ENCODE assay signal across 8 cellular contexts in the genomic region with DNA sequence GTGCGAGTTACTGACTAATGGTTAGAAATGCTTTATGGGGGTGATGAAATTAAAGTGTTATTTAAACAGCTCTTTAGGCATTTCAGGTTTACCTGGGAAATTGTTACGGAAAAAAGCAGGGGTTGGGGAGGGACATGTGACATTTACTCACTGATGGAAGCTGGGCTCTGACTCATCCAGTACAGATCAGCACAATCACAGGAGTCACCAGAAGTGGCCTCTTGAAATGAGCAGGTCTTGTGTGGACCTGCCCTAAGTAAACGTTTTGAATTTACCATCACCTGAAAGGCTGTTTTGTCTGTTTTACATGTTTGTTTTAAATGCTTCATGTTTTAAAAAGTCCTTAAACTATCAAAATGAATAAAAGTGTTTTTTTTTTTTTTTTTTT. TPM values are rescaled to one million over a fixed set of nuclear protein-coding genes. Genes with fewer than 3 reads are reported as not detected.
DNase-seq lines count a peak whose midpoint lies in the region; ATAC-seq and TF ChIP-seq lines count a peak whose summit lies in the region.

No MANE protein-coding gene starts in this region.

- no peaks in the 10 kb centered on the region for H3K36me3 ChIP-seq in CD8-positive, alpha-beta memory T cell (ENCODE audit: insufficient read depth, low read length)
- H3K36me3 ChIP-seq in KMS-11 (ENCODE audit: insufficient read depth): no peaks in the 10 kb centered on the region

- ATAC-seq in activated B cell treated with CpG ODN at 0.5 μM for 24 hours (ENCODE audit: low read depth) (no peak), GM19452 (IDR thresholded peaks at IDR 0.05; ENCODE audit: unreplicated experiment) (no peak)
- ATAC-seq in effector memory CD8-positive, alpha-beta T cell (replicated peaks): no peak

- CTCF ChIA-PET in CD8-positive, alpha-beta memory T cell (lab: Charles Lee): interaction anchor here (1.0 to 6.6 kb wide), 2 partner anchors 10 to 28 kb away, joined by 3 to 65 read pairs; partner anchors contain the start of gene C10orf143
- CTCF ChIA-PET in activated B cell treated with CpG ODN at 0.5 μM for 24 hours (lab: Charles Lee): interaction anchor here (4.7 kb wide), 1 partner anchor 28 kb away, joined by 31 read pairs; the partner anchor contains the start of gene C10orf143

- peak overlapping the region; percentile 70 for H3K27ac ChIP-seq in CD8-positive, alpha-beta memory T cell (ENCODE audit: low read depth, low read length)
- H3K27ac ChIP-seq in KMS-11: no peak overlapping the region

- no peak for DNase-seq in CD8-positive, alpha-beta memory T cell
- no peak for DNase-seq in activated B cell treated with CpG ODN at 0.5 μM for 24 hours
- DNase-seq in islet precursor cell: peak; percentile 78
- no peak for DNase-seq in NCI-H1694 (lab: John Stamatoyannopoulos, UW)
- DNase-seq in GM19240 (ENCODE audit: insufficient read length, low spot score): no peak
- DNase-seq in effector memory CD8-positive, alpha-beta T cell: no peak

- H3K4me3 Mint-ChIP-seq in CD8-positive, alpha-beta memory T cell: peak overlapping the region; percentile 75 to 96 (median 88)
- H3K4me3 Mint-ChIP-seq in activated B cell treated with CpG ODN at 0.5 μM for 24 hours: peak overlapping the region; percentile 86
- H3K4me3 Mint-ChIP-seq in effector memory CD8-positive, alpha-beta T cell: peak overlapping the region in 1 of 2 donors; percentile 89

- H2AFZ ChIP-seq in KMS-11 (ENCODE audit: low read depth): no peak overlapping the region

- H3K4me2 ChIP-seq in KMS-11: peak overlapping the region; percentile 98; the same call in 1 of the 2 replicates

- intact Hi-C loops in activated B cell treated with CpG ODN at 0.5 μM for 24 hours (cut with micrococcal nuclease): no loop called here

- no peak overlapping the region for H3K9ac ChIP-seq in KMS-11

- peaks cover 72% of the 10 kb centered on the region for H3K79me2 ChIP-seq in KMS-11 (ENCODE audit: insufficient read depth, low read depth)

- POLR2A ChIA-PET in CD8-positive, alpha-beta memory T cell (lab: Charles Lee): interaction anchor here (2.9 kb wide), 1 partner anchor 28 kb away, joined by 69 read pairs; the partner anchor contains the start of gene C10orf143
- POLR2A ChIA-PET in activated B cell treated with CpG ODN at 0.5 μM for 24 hours (lab: Charles Lee): interaction anchor here (5.1 kb wide), 1 partner anchor 28 kb away, joined by 185 read pairs; the partner anchor contains the start of gene C10orf143

- peaks cover 0 to 27% (median 12%) of the 10 kb centered on the region in 3 donors for H3K36me3 Mint-ChIP-seq in CD8-positive, alpha-beta memory T cell
- peaks cover 27% of the 10 kb centered on the region for H3K36me3 Mint-ChIP-seq in activated B cell treated with CpG ODN at 0.5 μM for 24 hours (ENCODE audit: low read depth)
- H3K36me3 Mint-ChIP-seq in effector memory CD8-positive, alpha-beta T cell (ENCODE audit: insufficient read depth): peaks cover 9% of the 10 kb centered on the region

- no peak overlapping the region for H3K4me3 ChIP-seq in CD8-positive, alpha-beta memory T cell (ENCODE audit: low read length)
- H3K4me3 ChIP-seq in KMS-11 (IDR thresholded peaks at IDR 0.05; ENCODE audit: insufficient read depth, low read depth, low read length): no peak overlapping the region

- peaks cover 52 to 71% (median 68%) of the 10 kb centered on the region in 3 donors for H3K4me1 Mint-ChIP-seq in CD8-positive, alpha-beta memory T cell
- H3K4me1 Mint-ChIP-seq in activated B cell treated with CpG ODN at 0.5 μM for 24 hours: peaks cover 62% of the 10 kb centered on the region
- peaks cover 38 to 40% of the 10 kb centered on the region in 2 donors for H3K4me1 Mint-ChIP-seq in effector memory CD8-positive, alpha-beta T cell (ENCODE audit: low read depth in 2 of 2)

- no peaks in the 10 kb centered on the region for H3K9me3 Mint-ChIP-seq in CD8-positive, alpha-beta memory T cell
- H3K9me3 Mint-ChIP-seq in activated B cell treated with CpG ODN at 0.5 μM for 24 hours: no peaks in the 10 kb centered on the region
- no peaks in the 10 kb centered on the region for H3K9me3 Mint-ChIP-seq in effector memory CD8-positive, alpha-beta T cell

- no peaks in the 10 kb centered on the region for H3K9me3 ChIP-seq in CD8-positive, alpha-beta memory T cell (ENCODE audit: low read length)

- peaks cover 21% of the 10 kb centered on the region; the same call in 1 of the 2 replicates for H4K20me1 ChIP-seq in KMS-11 (ENCODE audit: insufficient read depth)

- H3K27me3 ChIP-seq in CD8-positive, alpha-beta memory T cell (ENCODE audit: insufficient read depth, low read length, poor library complexity, severe bottlenecking): no peaks in the 10 kb centered on the region
- no peaks in the 10 kb centered on the region for H3K27me3 ChIP-seq in KMS-11 (ENCODE audit: insufficient read depth, low read depth)

- H3K4me1 ChIP-seq in CD8-positive, alpha-beta memory T cell (ENCODE audit: insufficient read depth, low read length): peaks cover 53% of the 10 kb centered on the region
- H3K4me1 ChIP-seq in KMS-11 (ENCODE audit: low read depth, poor library complexity, severe bottlenecking): peaks cover 46% of the 10 kb centered on the region

- TF ChIP-seq CTCF in KMS-11 (conservative IDR thresholded peaks at IDR 0.05; ENCODE audit: low read depth, low read length) (no peak), activated B cell treated with CpG ODN at 0.5 μM for 24 hours (IDR thresholded peaks at IDR 0.05) (no peak)

- peak overlapping the region in 6 of 8 donors; percentile 15 to 85 (median 52) for H3K27ac Mint-ChIP-seq in CD8-positive, alpha-beta memory T cell
- no peak overlapping the region for H3K27ac Mint-ChIP-seq in activated B cell treated with CpG ODN at 0.5 μM for 24 hours
- peak overlapping the region in 1 of 2 donors; percentile 35 for H3K27ac Mint-ChIP-seq in effector memory CD8-positive, alpha-beta T cell

- peaks cover 0 to 8% of the 10 kb centered on the region in 2 donors for H3K27me3 Mint-ChIP-seq in CD8-positive, alpha-beta memory T cell
- no peaks in the 10 kb centered on the region for H3K27me3 Mint-ChIP-seq in activated B cell treated with CpG ODN at 0.5 μM for 24 hours
- peaks cover 0 to 6% of the 10 kb centered on the region in 2 donors for H3K27me3 Mint-ChIP-seq in effector memory CD8-positive, alpha-beta T cell

RNA-seq across cellular contexts. Expression of gene GLRX3, which starts 2.3 kb away (rescaled TPM):
- total RNA-seq in CD8-positive, alpha-beta memory T cell: 100 to 1,000 TPM; 155 to 169 TPM
- polyA plus RNA-seq in CD8-positive, alpha-beta memory T cell: 78.6 TPM
- 80.6 and 85.0 TPM in 2 replicates for total RNA-seq in activated B cell treated with CpG ODN at 0.5 μM for 24 hours

RNA-seq across cellular contexts. Expression of gene C10orf143, which starts 27.8 kb away (rescaled TPM):
- total RNA-seq in CD8-positive, alpha-beta memory T cell: 1 to 10 TPM; 5.7 to 6.7 TPM
- 24.6 TPM for polyA plus RNA-seq in CD8-positive, alpha-beta memory T cell
- total RNA-seq in activated B cell treated with CpG ODN at 0.5 μM for 24 hours: 7.8 and 10.1 TPM in 2 replicates
